In genomic region chr9:33430942-33431341, GRCh38 we compare ENCODE assay signal across 2 cellular contexts.
TF ChIP-seq lines count a peak whose summit lies in the region.

No MANE protein-coding gene starts in this region.

TF ChIP-seq in H1, 55 proteins besides CTCF, POLR2A, EP300 and RAD21:
- TF ChIP-seq CBX5 (IDR thresholded peaks at IDR 0.05; ENCODE audit: low read depth, low read length) (no peak), PHF8 (conservative IDR thresholded peaks at IDR 0.05; ENCODE audit: low read depth, low read length) (no peak), RFX5 (IDR thresholded peaks at IDR 0.05; ENCODE audit: borderline replicate concordance, low read depth, low read length) (no peak), BRCA1 (IDR thresholded peaks at IDR 0.05; ENCODE audit: low read depth, low read length) (no peak), SP4 (IDR thresholded peaks at IDR 0.05; ENCODE audit: low read length) (no peak), MAFK (IDR thresholded peaks at IDR 0.05; ENCODE audit: low read depth, low read length) (no peak), CEBPB (IDR thresholded peaks at IDR 0.05; ENCODE audit: low read depth, low read length) (no peak), SIN3A (conservative IDR thresholded peaks at IDR 0.05 in 1 of 2, IDR thresholded peaks at IDR 0.05 in 1 of 2; ENCODE audit: low read depth in 1 of 2, low read length in 2 of 2) (no peak), ATF3 (IDR thresholded peaks at IDR 0.05; ENCODE audit: insufficient read depth, low read depth, low read length) (no peak), ASH2L (IDR thresholded peaks at IDR 0.05; ENCODE audit: low read length) (no peak), RBBP5 (IDR thresholded peaks at IDR 0.05; ENCODE audit: borderline replicate concordance, low read depth, low read length) (no peak), RNF2 (IDR thresholded peaks at IDR 0.05; ENCODE audit: borderline replicate concordance, low read depth, low read length, missing control alignments, poor library complexity, severe bottlenecking) (no peak), CHD2 (IDR thresholded peaks at IDR 0.05; ENCODE audit: low read length) (no peak), POU5F1 (IDR thresholded peaks at IDR 0.05; ENCODE audit: low read depth, low read length) (no peak), SRF (IDR thresholded peaks at IDR 0.05; ENCODE audit: low read depth, low read length) (no peak), SP1 (IDR thresholded peaks at IDR 0.05; ENCODE audit: low read depth, low read length) (no peak), SUZ12 (IDR thresholded peaks at IDR 0.05; ENCODE audit: low read length) (no peak), HDAC6 (IDR thresholded peaks at IDR 0.05; ENCODE audit: low read depth, low read length) (no peak)
- TF ChIP-seq, protein P1, sequence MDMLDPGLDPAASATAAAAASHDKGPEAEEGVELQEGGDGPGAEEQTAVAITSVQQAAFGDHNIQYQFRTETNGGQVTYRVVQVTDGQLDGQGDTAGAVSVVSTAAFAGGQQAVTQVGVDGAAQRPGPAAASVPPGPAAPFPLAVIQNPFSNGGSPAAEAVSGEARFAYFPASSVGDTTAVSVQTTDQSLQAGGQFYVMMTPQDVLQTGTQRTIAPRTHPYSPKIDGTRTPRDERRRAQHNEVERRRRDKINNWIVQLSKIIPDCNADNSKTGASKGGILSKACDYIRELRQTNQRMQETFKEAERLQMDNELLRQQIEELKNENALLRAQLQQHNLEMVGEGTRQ (IDR thresholded peaks at IDR 0.05; ENCODE audit: low read length), result no peak
- TF ChIP-seq, protein P2, sequence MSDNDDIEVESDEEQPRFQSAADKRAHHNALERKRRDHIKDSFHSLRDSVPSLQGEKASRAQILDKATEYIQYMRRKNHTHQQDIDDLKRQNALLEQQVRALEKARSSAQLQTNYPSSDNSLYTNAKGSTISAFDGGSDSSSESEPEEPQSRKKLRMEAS (IDR thresholded peaks at IDR 0.05), result no peak
TF ChIP-seq in H1: peak in this region for 0.

TF ChIP-seq in HEK293T, 16 proteins besides CTCF, POLR2A, EP300 and RAD21:
- TF ChIP-seq BHLHE40 (IDR thresholded peaks at IDR 0.05; ENCODE audit: borderline replicate concordance) (no peak), FOXA1 (IDR thresholded peaks at IDR 0.05) (no peak), NFRKB (IDR thresholded peaks at IDR 0.05) (no peak)
